ENCODE assay signal across 8 cellular contexts in the genomic region with DNA sequence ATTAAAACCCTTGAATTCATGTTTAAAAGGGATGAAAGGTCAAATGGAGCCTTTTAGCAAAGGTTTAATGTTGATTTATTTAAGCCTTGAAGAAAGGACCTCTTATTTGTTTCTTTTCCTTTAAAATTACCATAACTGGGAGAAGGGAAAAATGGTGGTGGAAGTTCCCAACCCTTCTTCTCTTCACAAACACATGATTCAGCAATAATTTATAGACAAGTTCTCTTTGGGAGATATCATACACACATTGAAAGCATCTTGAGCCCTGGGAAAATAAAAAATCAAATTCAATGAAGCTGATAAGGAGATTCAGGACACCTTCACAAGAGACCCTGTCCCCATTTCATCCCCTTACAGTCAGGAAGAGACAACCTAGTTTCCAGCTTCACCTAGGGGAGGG. TPM values are rescaled to one million over a fixed set of nuclear protein-coding genes. Genes with fewer than 3 reads are reported as not detected.
"Had no signal": no experiment of that assay in that cellular context is flagged by ENCODE, and none has a peak within 500 bp of the region (broad histone marks: within the 10 kb centered on the region; RNA-seq: fewer than 3 reads in every experiment).

No MANE protein-coding gene starts in this region.

- H3K4me2 ChIP-seq: KMS-11 had no signal

- DNase-seq: KBM-7, KG1 had no signal

- H3K9ac ChIP-seq: KMS-11 had no signal

- H3K27ac ChIP-seq: HL-60, KMS-11 had no signal

- FAIRE-seq: HTR-8/SVneo had no signal

RNA-seq across cellular contexts. Expression of a gene that starts 8.9 kb away (rescaled TPM):
- total RNA-seq: HT-29, HT1080 had no signal
- polyA plus RNA-seq: IgD-negative memory B cell had no signal
